ENCODE assay signal across 17 cellular contexts in the genomic region with DNA sequence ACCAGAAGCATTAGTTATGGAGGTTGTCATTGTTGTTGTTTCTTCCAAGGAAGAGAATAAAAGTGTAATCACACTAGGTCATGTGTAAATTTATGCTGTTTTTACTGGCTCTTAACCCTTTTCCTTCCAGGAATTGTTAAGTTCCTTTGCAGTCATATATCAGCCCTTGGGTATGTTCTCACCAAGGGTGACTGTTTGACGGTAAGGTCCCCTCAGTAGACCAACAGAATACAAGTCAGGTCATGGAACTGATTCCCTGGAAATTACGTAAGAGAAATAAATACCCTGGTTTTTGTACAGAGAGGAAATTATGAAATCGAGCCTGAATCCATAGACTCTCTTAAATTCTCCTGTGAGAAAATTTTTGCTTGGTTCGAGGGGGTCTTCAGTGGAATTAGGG. TPM values are rescaled to one million over a fixed set of nuclear protein-coding genes. Genes with fewer than 3 reads are reported as not detected.
"Had no signal": no experiment of that assay in that cellular context is flagged by ENCODE, and none has a peak within 500 bp of the region (broad histone marks: within the 10 kb centered on the region; RNA-seq: fewer than 3 reads in every experiment).

No MANE protein-coding gene starts in this region.

- H2AFZ ChIP-seq: hepatocyte had no signal

- H3K36me3 ChIP-seq: left ventricle myocardium inferior, right lobe of liver, stomach had no signal

- H3K27ac Mint-ChIP-seq: activated CD4-positive, alpha-beta memory T cell treated with anti-CD3 and anti-CD28 coated beads, Interleukin-2, amount 10 ng/mL, durations not matched to agents 7 days and 5 days; activated naive CD4-positive, alpha-beta T cell treated with anti-CD3 and anti-CD28 coated beads, Interleukin-2, amount 10 ng/mL, durations not matched to agents 7 days and 5 days; activated T-cell treated with anti-CD3 and anti-CD28 coated beads, Interleukin-2, amount 50 U/mL, for 24 hours; effector memory CD8-positive, alpha-beta T cell; natural killer cell treated with Interleukin-12 subunit alpha and Interleukin-12 subunit beta and Interleukin-15 and Interleukin-18, amount 100 ng/mL, for 72 hours; T-helper 17 cell; WTC11 had no signal

- H3K79me2 ChIP-seq: hepatocyte had no signal

- H3K9me3 Mint-ChIP-seq: activated CD4-positive, alpha-beta memory T cell treated with anti-CD3 and anti-CD28 coated beads, Interleukin-2, amount 10 ng/mL, durations not matched to agents 7 days and 5 days; activated naive CD4-positive, alpha-beta T cell treated with anti-CD3 and anti-CD28 coated beads, Interleukin-2, amount 10 ng/mL, durations not matched to agents 7 days and 5 days; activated T-cell treated with anti-CD3 and anti-CD28 coated beads, Interleukin-2, amount 50 U/mL, for 24 hours; effector memory CD8-positive, alpha-beta T cell; natural killer cell treated with Interleukin-12 subunit alpha and Interleukin-12 subunit beta and Interleukin-15 and Interleukin-18, amount 100 ng/mL, for 72 hours; WTC11 had no signal

- H3K4me2 ChIP-seq: hepatocyte had no signal

- H3K27ac ChIP-seq: coronary artery, epithelial cell of prostate, hepatocyte, left ventricle myocardium inferior, right lobe of liver, stomach had no signal

- H3K27me3 ChIP-seq: hepatocyte, right lobe of liver, stomach had no signal

- H3K9me3 ChIP-seq: left ventricle myocardium inferior, right lobe of liver, stomach had no signal

- H3K4me1 Mint-ChIP-seq: activated CD4-positive, alpha-beta memory T cell treated with anti-CD3 and anti-CD28 coated beads, Interleukin-2, amount 10 ng/mL, durations not matched to agents 7 days and 5 days; activated naive CD4-positive, alpha-beta T cell treated with anti-CD3 and anti-CD28 coated beads, Interleukin-2, amount 10 ng/mL, durations not matched to agents 7 days and 5 days; T-helper 17 cell; WTC11 had no signal

- H3K4me1 ChIP-seq: left ventricle myocardium inferior, right lobe of liver, stomach had no signal

- H3K4me3 Mint-ChIP-seq: activated CD4-positive, alpha-beta memory T cell treated with anti-CD3 and anti-CD28 coated beads, Interleukin-2, amount 10 ng/mL, durations not matched to agents 7 days and 5 days; activated naive CD4-positive, alpha-beta T cell treated with anti-CD3 and anti-CD28 coated beads, Interleukin-2, amount 10 ng/mL, durations not matched to agents 7 days and 5 days; activated T-cell treated with anti-CD3 and anti-CD28 coated beads, Interleukin-2, amount 50 U/mL, for 24 hours; effector memory CD8-positive, alpha-beta T cell; natural killer cell treated with Interleukin-12 subunit alpha and Interleukin-12 subunit beta and Interleukin-15 and Interleukin-18, amount 100 ng/mL, for 72 hours; T-helper 17 cell; WTC11 had no signal

- ATAC-seq: effector memory CD8-positive, alpha-beta T cell; natural killer cell treated with Interleukin-12 subunit alpha and Interleukin-12 subunit beta and Interleukin-15 and Interleukin-18, amount 100 ng/mL, for 72 hours; right lobe of liver; T-helper 17 cell; WTC11 had no signal

- H3K4me3 ChIP-seq: coronary artery, hepatocyte, left ventricle myocardium inferior, right lobe of liver, stomach had no signal

- H3K27me3 Mint-ChIP-seq: effector memory CD8-positive, alpha-beta T cell; natural killer cell treated with Interleukin-12 subunit alpha and Interleukin-12 subunit beta and Interleukin-15 and Interleukin-18, amount 100 ng/mL, for 72 hours had no signal

- H3K36me3 Mint-ChIP-seq: activated naive CD4-positive, alpha-beta T cell treated with anti-CD3 and anti-CD28 coated beads, Interleukin-2, amount 10 ng/mL, durations not matched to agents 7 days and 5 days; natural killer cell treated with Interleukin-12 subunit alpha and Interleukin-12 subunit beta and Interleukin-15 and Interleukin-18, amount 100 ng/mL, for 72 hours; WTC11 had no signal

- DNase-seq: activated CD4-positive, alpha-beta memory T cell treated with anti-CD3 and anti-CD28 coated beads, Interleukin-2, amount 10 ng/mL, durations not matched to agents 7 days and 5 days; activated CD4-positive, alpha-beta T cell treated with anti-CD3 and anti-CD28 coated beads for 4 hours; activated naive CD4-positive, alpha-beta T cell treated with anti-CD3 and anti-CD28 coated beads, Interleukin-2, amount 10 ng/mL, durations not matched to agents 7 days and 5 days; activated T-cell treated with anti-CD3 and anti-CD28 coated beads, Interleukin-2, amount 50 U/mL, for 24 hours; effector memory CD8-positive, alpha-beta T cell; left ventricle myocardium inferior; mesendoderm; occipital lobe; right lobe of liver; stimulated activated CD4-positive, alpha-beta T cell treated with anti-CD3 and anti-CD28 coated beads, Interleukin-1b, Interleukin-23, amount 100 ng/mL, for 48 hours; stomach; T-helper 17 cell had no signal

RNA-seq across cellular contexts. Expression of a gene that starts 11.2 kb away (rescaled TPM):
- total RNA-seq: activated CD4-positive, alpha-beta memory T cell treated with anti-CD3 and anti-CD28 coated beads, Interleukin-2, amount 10 ng/mL, durations not matched to agents 7 days and 5 days had no signal
